8 cellular contexts compared by ENCODE assay signal in genomic region chr17:6455321-6455705, GRCh38. TPM values are rescaled to one million over a fixed set of nuclear protein-coding genes. Genes with fewer than 3 reads are reported as not detected.
DNase-seq lines count a peak whose midpoint lies in the region; ATAC-seq, FAIRE-seq and TF ChIP-seq lines count a peak whose summit lies in the region.

No MANE protein-coding gene starts in this region.

- H3K9ac ChIP-seq in smooth muscle cell (ENCODE audit: low read depth) = no peak overlapping the region

- peak overlapping the region in 1 of 2 donors; percentile 12 for H3K4me3 ChIP-seq in gastroesophageal sphincter
- H3K4me3 ChIP-seq in smooth muscle cell = peak overlapping the region; percentile 36

- no peak overlapping the region for H2AFZ ChIP-seq in smooth muscle cell (ENCODE audit: low read depth)

- H4K20me1 ChIP-seq in smooth muscle cell (ENCODE audit: low read depth) = no peaks in the 10 kb centered on the region

- H3K4me2 ChIP-seq in smooth muscle cell = peak overlapping the region; percentile 80

- H3K36me3 ChIP-seq in gastroesophageal sphincter (peaks cover 0 to 30% of the 10 kb centered on the region in 2 donors), smooth muscle cell (ENCODE audit: low read depth) (no peaks in the 10 kb centered on the region)

- ATAC-seq in GM21737 (IDR thresholded peaks at IDR 0.05; ENCODE audit: unreplicated experiment) (peak; percentile 43), gastroesophageal sphincter (peak; percentile 26), HG02798 (IDR thresholded peaks at IDR 0.05; ENCODE audit: poor library complexity, unreplicated experiment) (no peak)

- H3K9me3 ChIP-seq in gastroesophageal sphincter (no peaks in the 10 kb centered on the region), smooth muscle cell (replicated peaks; ENCODE audit: low read depth) (no peaks in the 10 kb centered on the region)

- H3K27ac ChIP-seq in gastroesophageal sphincter (peak overlapping the region in 2 of 4 donors; percentile 19 to 27), smooth muscle cell (ENCODE audit: low read depth) (no peak overlapping the region)

- H3K79me2 ChIP-seq in smooth muscle cell (ENCODE audit: low read depth) = no peaks in the 10 kb centered on the region

- TF ChIP-seq POLR2A in gastroesophageal sphincter (IDR thresholded peaks at IDR 0.05) = no peak

- no peak for FAIRE-seq in HTR-8/SVneo (lab: Jason Lieb, UNC)

- H3K27me3 ChIP-seq in gastroesophageal sphincter (peaks cover 5% of the 10 kb centered on the region), smooth muscle cell (ENCODE audit: low read depth) (peaks cover 26% of the 10 kb centered on the region)

- H3K4me1 ChIP-seq in gastroesophageal sphincter = peaks cover 0 to 31% (median 0%) of the 10 kb centered on the region in 3 donors
- peaks cover 4% of the 10 kb centered on the region for H3K4me1 ChIP-seq in smooth muscle cell (ENCODE audit: low read depth)

- DNase-seq in activated CD4-positive, alpha-beta T cell treated with anti-CD3 and anti-CD28 coated beads, Interleukin-2, amount 50 U/mL, for 48 hours = peak; percentile 28 to 35
- no peak for DNase-seq in smooth muscle cell (lab: John Stamatoyannopoulos, UW; ENCODE audit: unreplicated experiment)
- DNase-seq in DMS79 (lab: John Stamatoyannopoulos, UW) = no peak
- no peak for DNase-seq in SW480 (ENCODE audit: low spot score)
- DNase-seq in HTR-8/SVneo (ENCODE audit: insufficient read length, low spot score) = no peak

- TF ChIP-seq EP300 in gastroesophageal sphincter (IDR thresholded peaks at IDR 0.05) = no peak

- no CpG with 5 or more reads among the region's 35 CpGs for WGBS in gastroesophageal sphincter (ENCODE audit: low coverage in 1 of 2), 2 donors
- WGBS in smooth muscle cell (ENCODE audit: low lambda C conversion rate) = 2% methylated on average over 20 of the region's 35 CpGs

- no peaks in the 10 kb centered on the region for H3F3A ChIP-seq in smooth muscle cell (ENCODE audit: low read depth)

- TF ChIP-seq CTCF in gastroesophageal sphincter (IDR thresholded peaks at IDR 0.05) (no peak), smooth muscle cell (IDR thresholded peaks at IDR 0.05; ENCODE audit: borderline replicate concordance, insufficient read depth, poor library complexity, severe bottlenecking) (no peak)

RNA-seq across cellular contexts. Expression of gene PIMREG, which starts 11.1 kb away (rescaled TPM):
- total RNA-seq in gastroesophageal sphincter (under 1 TPM in 2 of 4 donors, not detected in 2; 0.31 to 0.59 TPM), smooth muscle cell (2.2 and 3.5 TPM in 2 replicates)
- polyA plus RNA-seq in smooth muscle cell = 10.3 and 11.7 TPM in 2 replicates

RNA-seq across cellular contexts. Expression of gene AIPL1, which starts 20.4 kb away (rescaled TPM):
- total RNA-seq in gastroesophageal sphincter (not detected), smooth muscle cell (not detected in 2 replicates)
- not detected in 2 replicates for polyA plus RNA-seq in smooth muscle cell

Comparison
In these comparisons a context has a peak if more than half of its experiments do, and no peak if none do; other contexts are left out.
1. DNase-seq: peak in activated CD4-positive, alpha-beta T cell treated with anti-CD3 and anti-CD28 coated beads, Interleukin-2, amount 50 U/mL, for 48 hours (2 of 2); none in smooth muscle cell (single experiment), DMS79 (single experiment), SW480 (single experiment) and HTR-8/SVneo (single experiment).